In the genomic region with DNA sequence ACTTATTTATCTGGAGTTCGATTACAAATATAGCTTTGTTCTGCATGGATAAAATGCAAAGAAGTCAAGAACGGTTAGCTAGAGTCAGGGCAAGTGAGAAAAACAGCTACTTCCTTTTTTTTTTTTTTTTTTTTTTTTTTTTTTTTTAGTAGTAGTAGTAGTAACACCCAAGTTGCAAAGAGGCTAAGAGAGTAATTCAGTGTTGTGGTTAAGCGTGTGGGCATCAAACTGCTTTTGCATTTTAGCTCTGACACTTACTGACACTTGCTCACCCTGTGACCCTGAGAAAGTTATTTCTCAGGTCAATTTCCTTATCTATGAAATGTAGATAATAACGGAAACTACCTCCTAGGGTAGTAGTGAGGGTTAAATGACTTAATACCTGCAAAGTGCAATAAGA, we compare ENCODE assay signal across 13 cellular contexts.
A peak's percentile ranks its signal among the peaks of the same experiment; 100 is the strongest.
DNase-seq lines count a peak whose midpoint lies in the region; ATAC-seq and TF ChIP-seq lines count a peak whose summit lies in the region.
"Had no signal": no experiment of that assay in that cellular context is flagged by ENCODE, and none has a peak within 500 bp of the region (broad histone marks: within the 10 kb centered on the region; RNA-seq: fewer than 3 reads in every experiment).

No MANE protein-coding gene starts in this region.

- H3K27ac Mint-ChIP-seq in T-helper 2 cell treated with Interferon-gamma antibody and Interleukin-4, amounts not matched to agents 5 μg/mL and 100 μg/mL, for 36 hours = peak overlapping the region; percentile 70
- H3K27ac Mint-ChIP-seq: CD8-positive, alpha-beta memory T cell had no signal

- peak overlapping the region; percentile 41 for H3K4me3 Mint-ChIP-seq in T-helper 2 cell treated with Interferon-gamma antibody and Interleukin-4, amounts not matched to agents 5 μg/mL and 100 μg/mL, for 36 hours
- H3K4me3 Mint-ChIP-seq: CD8-positive, alpha-beta memory T cell had no signal

- peaks cover 0 to 5% (median 0%) of the 10 kb centered on the region in 11 experiments; a peak in 3 of 22 replicates for H3K9me3 ChIP-seq in BLaER1 treated with 17β-estradiol and CSF1 and Interleukin-3, amounts not matched to agents 10 nM and 100 nM (replicated peaks in 1 of 11)
- H3K9me3 ChIP-seq in right atrium auricular region = no peaks in the 10 kb centered on the region
- H3K9me3 ChIP-seq: gastrocnemius medialis had no signal

- H3K27ac ChIP-seq in BLaER1 treated with 17β-estradiol and CSF1 and Interleukin-3, amounts not matched to agents 10 nM and 100 nM = no peak overlapping the region; a peak in 2 of 22 replicates
- no peak overlapping the region for H3K27ac ChIP-seq in right atrium auricular region
- H3K27ac ChIP-seq: gastrocnemius medialis had no signal

- no peaks in the 10 kb centered on the region for H3K9me3 Mint-ChIP-seq in T-helper 2 cell treated with Interferon-gamma antibody and Interleukin-4, amounts not matched to agents 5 μg/mL and 100 μg/mL, for 36 hours
- H3K9me3 Mint-ChIP-seq: CD8-positive, alpha-beta memory T cell had no signal

- H4K20me1 ChIP-seq in BLaER1 treated with 17β-estradiol and CSF1 and Interleukin-3, amounts not matched to agents 10 nM and 100 nM = no peaks in the 10 kb centered on the region

- no peak for TF ChIP-seq CTCF in right atrium auricular region (IDR thresholded peaks at IDR 0.05)

- ATAC-seq in GM18870 (IDR thresholded peaks at IDR 0.05; ENCODE audit: unreplicated experiment) (peak; percentile 67), HG03280 (IDR thresholded peaks at IDR 0.05; ENCODE audit: unreplicated experiment) (peak; percentile 61)
- ATAC-seq: gastrocnemius medialis, sciatic nerve had no signal

- H3K9ac ChIP-seq in BLaER1 treated with 17β-estradiol and CSF1 and Interleukin-3, amounts not matched to agents 10 nM and 100 nM = no peak overlapping the region

- no peaks in the 10 kb centered on the region for H3K27me3 ChIP-seq in BLaER1 treated with 17β-estradiol and CSF1 and Interleukin-3, amounts not matched to agents 10 nM and 100 nM
- H3K27me3 ChIP-seq in right atrium auricular region = no peaks in the 10 kb centered on the region
- H3K27me3 ChIP-seq: gastrocnemius medialis had no signal

- H3K4me2 ChIP-seq in BLaER1 treated with 17β-estradiol and CSF1 and Interleukin-3, amounts not matched to agents 10 nM and 100 nM = peak overlapping the region; percentile 12 to 78 (median 66); a peak in 15 of 22 replicates

- peaks cover 2% of the 10 kb centered on the region for H3K27me3 Mint-ChIP-seq in T-helper 2 cell treated with Interferon-gamma antibody and Interleukin-4, amounts not matched to agents 5 μg/mL and 100 μg/mL, for 36 hours (ENCODE audit: low read depth)

- H3K36me3 Mint-ChIP-seq in T-helper 2 cell treated with Interferon-gamma antibody and Interleukin-4, amounts not matched to agents 5 μg/mL and 100 μg/mL, for 36 hours (ENCODE audit: low read depth) = no peaks in the 10 kb centered on the region
- H3K36me3 Mint-ChIP-seq: CD8-positive, alpha-beta memory T cell had no signal

- no peak overlapping the region for H3K4me3 ChIP-seq in BLaER1 treated with 17β-estradiol and CSF1 and Interleukin-3, amounts not matched to agents 10 nM and 100 nM
- H3K4me3 ChIP-seq in right atrium auricular region = no peak overlapping the region
- H3K4me3 ChIP-seq: gastrocnemius medialis had no signal

- peak; percentile 58 for DNase-seq in T-helper 2 cell treated with Interferon-gamma antibody and Interleukin-4, amounts not matched to agents 5 μg/mL and 100 μg/mL, for 36 hours (ENCODE audit: low spot score)
- no peak for DNase-seq in HK-2 (ENCODE audit: unreplicated experiment)
- DNase-seq in right atrium auricular region (ENCODE audit: low spot score) = no peak
- DNase-seq in NCI-H187 (lab: John Stamatoyannopoulos, UW) = no peak
- DNase-seq in ureter (ENCODE audit: low spot score) = no peak
- DNase-seq: gastrocnemius medialis; NCI-H1436 treated with DMSO at 0.1 percent for 48 hours; stimulated activated CD8-positive, alpha-beta memory T cell treated with anti-CD3 and anti-CD28 coated beads, Interleukin-4, amount 100 ng/mL, for 48 hours had no signal

- H3K4me1 ChIP-seq in BLaER1 treated with 17β-estradiol and CSF1 and Interleukin-3, amounts not matched to agents 10 nM and 100 nM = peaks cover 11 to 76% (median 54%) of the 10 kb centered on the region in 10 experiments; a peak in 18 of 20 replicates
- H3K4me1 ChIP-seq in right atrium auricular region = no peaks in the 10 kb centered on the region

- H3K4me1 Mint-ChIP-seq in T-helper 2 cell treated with Interferon-gamma antibody and Interleukin-4, amounts not matched to agents 5 μg/mL and 100 μg/mL, for 36 hours (ENCODE audit: low read depth) = peaks cover 31% of the 10 kb centered on the region

- no peaks in the 10 kb centered on the region for H3K36me3 ChIP-seq in BLaER1 treated with 17β-estradiol and CSF1 and Interleukin-3, amounts not matched to agents 10 nM and 100 nM
- H3K36me3 ChIP-seq in right atrium auricular region = no peaks in the 10 kb centered on the region
- H3K36me3 ChIP-seq: gastrocnemius medialis had no signal
